2 cellular contexts compared by ENCODE assay signal in the genomic region with DNA sequence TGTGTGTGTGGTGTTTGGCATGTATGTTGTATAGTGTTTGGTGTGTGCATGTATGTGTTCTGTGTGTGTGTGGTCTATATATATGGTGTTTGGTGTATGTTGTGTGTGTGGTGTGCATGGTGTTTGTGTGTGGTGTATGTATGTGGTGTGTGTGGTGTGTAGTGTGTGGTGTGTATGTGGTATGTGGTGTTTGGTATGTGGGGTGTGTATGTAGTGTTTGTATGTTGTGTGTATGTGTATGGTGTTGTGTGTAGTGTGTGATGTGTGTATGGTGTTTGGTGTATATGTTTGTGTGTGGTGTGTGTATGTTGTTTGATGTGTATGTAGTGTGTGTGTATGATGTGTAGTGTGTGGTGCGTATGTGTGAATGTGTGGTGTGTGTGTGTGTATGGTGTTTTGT.
TF ChIP-seq lines count a peak whose summit lies in the region.

No MANE protein-coding gene starts in this region.

TF ChIP-seq in HEK293, 187 proteins besides CTCF, POLR2A, EP300 and RAD21 (continues in another document):
- TF ChIP-seq ZNF394 (tag by site-specific recombination; IDR thresholded peaks at IDR 0.05; ENCODE audit: borderline replicate concordance) (no peak), EGR2 (tag by site-specific recombination; IDR thresholded peaks at IDR 0.05; ENCODE audit: low read depth) (no peak), TCF7L2 (IDR thresholded peaks at IDR 0.05; ENCODE audit: borderline replicate concordance, low read depth, low read length) (no peak), HOXA7 (CRISPR knock-in tag; IDR thresholded peaks at IDR 0.05; ENCODE audit: borderline replicate concordance) (no peak), ZNF660 (tag by site-specific recombination; IDR thresholded peaks at IDR 0.05) (no peak), ZNF112 (tag by site-specific recombination; IDR thresholded peaks at IDR 0.05) (no peak), TRIM28 (IDR thresholded peaks at IDR 0.05; ENCODE audit: borderline replicate concordance, low read length) (no peak), ZNF544 (tag by site-specific recombination; IDR thresholded peaks at IDR 0.05) (0 out of 2 replicates have a peak, but pooled peaks have one; percentile 8), ZNF302 (tag by site-specific recombination; IDR thresholded peaks at IDR 0.05; ENCODE audit: low read depth) (no peak), ZNF174 (tag by site-specific recombination; IDR thresholded peaks at IDR 0.05) (no peak), ZNF548 (tag by site-specific recombination; IDR thresholded peaks at IDR 0.05) (0 out of 2 replicates have a peak, but pooled peaks have one; percentile 42)
- TF ChIP-seq, protein P1, sequence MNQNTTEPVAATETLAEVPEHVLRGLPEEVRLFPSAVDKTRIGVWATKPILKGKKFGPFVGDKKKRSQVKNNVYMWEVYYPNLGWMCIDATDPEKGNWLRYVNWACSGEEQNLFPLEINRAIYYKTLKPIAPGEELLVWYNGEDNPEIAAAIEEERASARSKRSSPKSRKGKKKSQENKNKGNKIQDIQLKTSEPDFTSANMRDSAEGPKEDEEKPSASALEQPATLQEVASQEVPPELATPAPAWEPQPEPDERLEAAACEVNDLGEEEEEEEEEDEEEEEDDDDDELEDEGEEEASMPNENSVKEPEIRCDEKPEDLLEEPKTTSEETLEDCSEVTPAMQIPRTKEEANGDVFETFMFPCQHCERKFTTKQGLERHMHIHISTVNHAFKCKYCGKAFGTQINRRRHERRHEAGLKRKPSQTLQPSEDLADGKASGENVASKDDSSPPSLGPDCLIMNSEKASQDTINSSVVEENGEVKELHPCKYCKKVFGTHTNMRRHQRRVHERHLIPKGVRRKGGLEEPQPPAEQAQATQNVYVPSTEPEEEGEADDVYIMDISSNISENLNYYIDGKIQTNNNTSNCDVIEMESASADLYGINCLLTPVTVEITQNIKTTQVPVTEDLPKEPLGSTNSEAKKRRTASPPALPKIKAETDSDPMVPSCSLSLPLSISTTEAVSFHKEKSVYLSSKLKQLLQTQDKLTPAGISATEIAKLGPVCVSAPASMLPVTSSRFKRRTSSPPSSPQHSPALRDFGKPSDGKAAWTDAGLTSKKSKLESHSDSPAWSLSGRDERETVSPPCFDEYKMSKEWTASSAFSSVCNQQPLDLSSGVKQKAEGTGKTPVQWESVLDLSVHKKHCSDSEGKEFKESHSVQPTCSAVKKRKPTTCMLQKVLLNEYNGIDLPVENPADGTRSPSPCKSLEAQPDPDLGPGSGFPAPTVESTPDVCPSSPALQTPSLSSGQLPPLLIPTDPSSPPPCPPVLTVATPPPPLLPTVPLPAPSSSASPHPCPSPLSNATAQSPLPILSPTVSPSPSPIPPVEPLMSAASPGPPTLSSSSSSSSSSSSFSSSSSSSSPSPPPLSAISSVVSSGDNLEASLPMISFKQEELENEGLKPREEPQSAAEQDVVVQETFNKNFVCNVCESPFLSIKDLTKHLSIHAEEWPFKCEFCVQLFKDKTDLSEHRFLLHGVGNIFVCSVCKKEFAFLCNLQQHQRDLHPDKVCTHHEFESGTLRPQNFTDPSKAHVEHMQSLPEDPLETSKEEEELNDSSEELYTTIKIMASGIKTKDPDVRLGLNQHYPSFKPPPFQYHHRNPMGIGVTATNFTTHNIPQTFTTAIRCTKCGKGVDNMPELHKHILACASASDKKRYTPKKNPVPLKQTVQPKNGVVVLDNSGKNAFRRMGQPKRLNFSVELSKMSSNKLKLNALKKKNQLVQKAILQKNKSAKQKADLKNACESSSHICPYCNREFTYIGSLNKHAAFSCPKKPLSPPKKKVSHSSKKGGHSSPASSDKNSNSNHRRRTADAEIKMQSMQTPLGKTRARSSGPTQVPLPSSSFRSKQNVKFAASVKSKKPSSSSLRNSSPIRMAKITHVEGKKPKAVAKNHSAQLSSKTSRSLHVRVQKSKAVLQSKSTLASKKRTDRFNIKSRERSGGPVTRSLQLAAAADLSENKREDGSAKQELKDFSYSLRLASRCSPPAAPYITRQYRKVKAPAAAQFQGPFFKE (tag by site-specific recombination; IDR thresholded peaks at IDR 0.05; ENCODE audit: borderline replicate concordance): 0 out of 2 replicates have a peak, but pooled peaks have one; percentile 47
- TF ChIP-seq, protein P2, sequence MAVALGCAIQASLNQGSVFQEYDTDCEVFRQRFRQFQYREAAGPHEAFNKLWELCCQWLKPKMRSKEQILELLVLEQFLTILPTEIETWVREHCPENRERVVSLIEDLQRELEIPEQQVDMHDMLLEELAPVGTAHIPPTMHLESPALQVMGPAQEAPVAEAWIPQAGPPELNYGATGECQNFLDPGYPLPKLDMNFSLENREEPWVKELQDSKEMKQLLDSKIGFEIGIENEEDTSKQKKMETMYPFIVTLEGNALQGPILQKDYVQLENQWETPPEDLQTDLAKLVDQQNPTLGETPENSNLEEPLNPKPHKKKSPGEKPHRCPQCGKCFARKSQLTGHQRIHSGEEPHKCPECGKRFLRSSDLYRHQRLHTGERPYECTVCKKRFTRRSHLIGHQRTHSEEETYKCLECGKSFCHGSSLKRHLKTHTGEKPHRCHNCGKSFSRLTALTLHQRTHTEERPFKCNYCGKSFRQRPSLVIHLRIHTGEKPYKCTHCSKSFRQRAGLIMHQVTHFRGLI (tag by site-specific recombination; IDR thresholded peaks at IDR 0.05): no peak
- TF ChIP-seq, protein P3, sequence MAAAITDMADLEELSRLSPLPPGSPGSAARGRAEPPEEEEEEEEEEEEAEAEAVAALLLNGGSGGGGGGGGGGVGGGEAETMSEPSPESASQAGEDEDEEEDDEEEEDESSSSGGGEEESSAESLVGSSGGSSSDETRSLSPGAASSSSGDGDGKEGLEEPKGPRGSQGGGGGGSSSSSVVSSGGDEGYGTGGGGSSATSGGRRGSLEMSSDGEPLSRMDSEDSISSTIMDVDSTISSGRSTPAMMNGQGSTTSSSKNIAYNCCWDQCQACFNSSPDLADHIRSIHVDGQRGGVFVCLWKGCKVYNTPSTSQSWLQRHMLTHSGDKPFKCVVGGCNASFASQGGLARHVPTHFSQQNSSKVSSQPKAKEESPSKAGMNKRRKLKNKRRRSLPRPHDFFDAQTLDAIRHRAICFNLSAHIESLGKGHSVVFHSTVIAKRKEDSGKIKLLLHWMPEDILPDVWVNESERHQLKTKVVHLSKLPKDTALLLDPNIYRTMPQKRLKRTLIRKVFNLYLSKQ (tag by site-specific recombination; IDR thresholded peaks at IDR 0.05; ENCODE audit: borderline replicate concordance): peak; percentile 39; the same call in 1 of the 2 replicates
- TF ChIP-seq, protein P4, sequence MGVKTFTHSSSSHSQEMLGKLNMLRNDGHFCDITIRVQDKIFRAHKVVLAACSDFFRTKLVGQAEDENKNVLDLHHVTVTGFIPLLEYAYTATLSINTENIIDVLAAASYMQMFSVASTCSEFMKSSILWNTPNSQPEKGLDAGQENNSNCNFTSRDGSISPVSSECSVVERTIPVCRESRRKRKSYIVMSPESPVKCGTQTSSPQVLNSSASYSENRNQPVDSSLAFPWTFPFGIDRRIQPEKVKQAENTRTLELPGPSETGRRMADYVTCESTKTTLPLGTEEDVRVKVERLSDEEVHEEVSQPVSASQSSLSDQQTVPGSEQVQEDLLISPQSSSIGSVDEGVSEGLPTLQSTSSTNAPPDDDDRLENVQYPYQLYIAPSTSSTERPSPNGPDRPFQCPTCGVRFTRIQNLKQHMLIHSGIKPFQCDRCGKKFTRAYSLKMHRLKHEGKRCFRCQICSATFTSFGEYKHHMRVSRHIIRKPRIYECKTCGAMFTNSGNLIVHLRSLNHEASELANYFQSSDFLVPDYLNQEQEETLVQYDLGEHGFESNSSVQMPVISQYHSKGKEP (tag by site-specific recombination; IDR thresholded peaks at IDR 0.05): no peak

TF ChIP-seq in K562, 482 proteins besides CTCF, POLR2A, EP300 and RAD21:
- TF ChIP-seq HLTF (IDR thresholded peaks at IDR 0.05) (peak; percentile 28; the same call in 1 of the 2 replicates), CAMTA2 (CRISPR knock-in tag; conservative IDR thresholded peaks at IDR 0.05) (no peak), TARDBP (IDR thresholded peaks at IDR 0.05) (no peak), SMARCB1 (IDR thresholded peaks at IDR 0.05; ENCODE audit: insufficient read length, low read depth) (no peak), MEF2D (tag; conservative IDR thresholded peaks at IDR 0.05; ENCODE audit: low read depth) (0 out of 2 replicates have a peak, but pooled peaks have one; percentile 11), ZNF282 (CRISPR knock-in tag; IDR thresholded peaks at IDR 0.05) (no peak), HDAC6 (IDR thresholded peaks at IDR 0.05; ENCODE audit: low read depth, low read length) (no peak), PHF20 (IDR thresholded peaks at IDR 0.05; ENCODE audit: partially characterized antibody) (peak; percentile 61), ELF4 (CRISPR knock-in tag; IDR thresholded peaks at IDR 0.05) (0 out of 2 replicates have a peak, but pooled peaks have one; percentile 5), HNRNPK (IDR thresholded peaks at IDR 0.05; ENCODE audit: low read depth, low read length, poor library complexity, severe bottlenecking) (no peak), MYBL2 (IDR thresholded peaks at IDR 0.05; ENCODE audit: low read depth) (peak; percentile 11; the same call in 1 of the 2 replicates), MYBL2 (CRISPR knock-in tag; IDR thresholded peaks at IDR 0.05; ENCODE audit: borderline replicate concordance) (no peak), FOXK2 (conservative IDR thresholded peaks at IDR 0.05 in 1 of 2, IDR thresholded peaks at IDR 0.05 in 1 of 2; ENCODE audit: low read depth in 2 of 2) (0 out of 4 replicates have a peak, but pooled peaks of 1 of the 2 experiments have one; percentile 8)
- TF ChIP-seq, protein P5, sequence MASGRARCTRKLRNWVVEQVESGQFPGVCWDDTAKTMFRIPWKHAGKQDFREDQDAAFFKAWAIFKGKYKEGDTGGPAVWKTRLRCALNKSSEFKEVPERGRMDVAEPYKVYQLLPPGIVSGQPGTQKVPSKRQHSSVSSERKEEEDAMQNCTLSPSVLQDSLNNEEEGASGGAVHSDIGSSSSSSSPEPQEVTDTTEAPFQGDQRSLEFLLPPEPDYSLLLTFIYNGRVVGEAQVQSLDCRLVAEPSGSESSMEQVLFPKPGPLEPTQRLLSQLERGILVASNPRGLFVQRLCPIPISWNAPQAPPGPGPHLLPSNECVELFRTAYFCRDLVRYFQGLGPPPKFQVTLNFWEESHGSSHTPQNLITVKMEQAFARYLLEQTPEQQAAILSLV (tag; IDR thresholded peaks at IDR 0.05): 0 out of 2 replicates have a peak, but pooled peaks have one; percentile 31
- TF ChIP-seq, protein P6, sequence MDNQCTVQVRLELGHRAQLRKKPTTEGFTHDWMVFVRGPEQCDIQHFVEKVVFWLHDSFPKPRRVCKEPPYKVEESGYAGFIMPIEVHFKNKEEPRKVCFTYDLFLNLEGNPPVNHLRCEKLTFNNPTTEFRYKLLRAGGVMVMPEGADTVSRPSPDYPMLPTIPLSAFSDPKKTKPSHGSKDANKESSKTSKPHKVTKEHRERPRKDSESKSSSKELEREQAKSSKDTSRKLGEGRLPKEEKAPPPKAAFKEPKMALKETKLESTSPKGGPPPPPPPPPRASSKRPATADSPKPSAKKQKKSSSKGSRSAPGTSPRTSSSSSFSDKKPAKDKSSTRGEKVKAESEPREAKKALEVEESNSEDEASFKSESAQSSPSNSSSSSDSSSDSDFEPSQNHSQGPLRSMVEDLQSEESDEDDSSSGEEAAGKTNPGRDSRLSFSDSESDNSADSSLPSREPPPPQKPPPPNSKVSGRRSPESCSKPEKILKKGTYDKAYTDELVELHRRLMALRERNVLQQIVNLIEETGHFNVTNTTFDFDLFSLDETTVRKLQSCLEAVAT (IDR thresholded peaks at IDR 0.05): 0 out of 4 replicates have a peak, but pooled peaks of 1 of the 2 experiments have one; percentile 12
